22 cellular contexts compared by ENCODE assay signal in the genomic region with DNA sequence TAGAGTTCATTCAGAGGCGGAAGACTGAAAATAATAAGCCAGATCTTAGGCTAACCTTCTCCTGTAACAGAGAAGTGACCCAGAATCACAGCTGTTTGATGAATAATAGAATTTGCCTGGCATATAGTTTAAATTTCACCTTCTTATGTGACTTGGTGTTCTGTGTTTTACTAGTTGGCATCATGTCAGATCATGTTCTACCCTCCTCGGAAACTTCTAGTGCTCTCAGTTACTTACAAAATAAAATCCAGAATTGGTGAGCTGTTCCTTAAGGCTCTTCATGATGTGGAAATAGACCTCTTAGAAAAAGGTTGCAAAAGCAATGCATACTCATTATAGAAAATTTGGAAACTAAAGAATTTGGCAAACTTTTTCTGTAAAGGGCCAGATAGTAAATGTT.
"Had no signal": no experiment of that assay in that cellular context is flagged by ENCODE, and none has a peak within 500 bp of the region (broad histone marks: within the 10 kb centered on the region; RNA-seq: fewer than 3 reads in every experiment).

No MANE protein-coding gene starts in this region.

- H3K9me3 ChIP-seq: colonic mucosa, prostate gland, sigmoid colon, spleen, suprapubic skin, thyroid gland had no signal

- H3K27me3 ChIP-seq: colonic mucosa, sigmoid colon, spleen, suprapubic skin, thyroid gland had no signal

- DNase-seq: colonic mucosa; effector CD8-positive, alpha-beta T cell; endodermal cell; foreskin melanocyte; mammary epithelial cell; mesendoderm; midbrain; naive thymus-derived CD4-positive, alpha-beta T cell; nephron progenitor cell; nucleus accumbens; right cardiac atrium; sigmoid colon; spleen; stimulated activated CD4-positive, alpha-beta T cell treated with anti-CD3 and anti-CD28 coated beads, Interleukin-4, amount 100 ng/mL, for 4 hours; thyroid gland; trophoblast cell had no signal

- H3K27ac ChIP-seq: colonic mucosa, epithelial cell of prostate, prostate gland, sigmoid colon, skin epidermis, spleen, suprapubic skin, thyroid gland had no signal

- H3K36me3 ChIP-seq: colonic mucosa, prostate gland, sigmoid colon, spleen, suprapubic skin, thyroid gland had no signal

- H3K4me1 ChIP-seq: colonic mucosa, prostate gland, suprapubic skin had no signal

- H3K4me3 ChIP-seq: colonic mucosa, prostate gland, sigmoid colon, skin epidermis, spleen, suprapubic skin, thyroid gland had no signal

- ATAC-seq: esophagus mucosa; naive thymus-derived CD4-positive, alpha-beta T cell; right cardiac atrium; stimulated activated memory B cell treated with anti-CD40 and anti-IgM and Interleukin-4, amounts not matched to agents 10 μg/mL and 1 μg/mL and 100 μg/mL, for 72 hours had no signal
